Comparison of ENCODE assay signal across 15 cellular contexts in the genomic region with DNA sequence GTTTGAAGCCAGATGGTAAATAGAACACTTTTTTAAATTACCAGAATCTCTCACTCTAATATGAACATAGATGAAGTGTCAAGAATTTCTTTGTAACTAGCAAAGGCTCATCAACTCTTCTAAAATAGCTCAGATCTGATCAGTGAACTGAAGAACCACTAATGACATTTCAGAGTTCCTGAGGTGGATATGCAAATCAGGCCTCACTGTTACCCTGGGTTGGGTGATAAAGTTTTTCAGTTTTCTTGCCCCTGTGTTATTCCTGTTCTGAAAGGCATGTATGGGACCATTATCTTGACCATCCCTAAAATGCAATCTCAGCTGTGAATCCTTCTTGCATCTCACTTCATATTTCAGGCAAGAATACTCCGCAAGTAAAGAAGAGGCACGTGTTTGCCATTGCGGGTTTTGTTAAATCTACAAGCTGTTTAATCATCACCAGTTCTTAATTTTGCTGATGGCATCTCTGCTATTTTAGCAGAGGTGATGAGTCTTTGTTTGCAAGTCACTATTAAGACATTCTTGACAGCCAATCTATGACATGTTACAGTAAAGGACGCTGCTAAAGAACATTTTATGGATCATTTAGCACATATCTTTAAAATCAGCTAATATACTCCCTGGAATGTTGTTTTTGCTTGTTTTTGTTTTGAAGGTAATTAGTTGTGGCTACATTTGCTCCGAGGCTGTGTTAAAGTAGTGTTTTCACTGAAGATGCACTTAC. TPM values are rescaled to one million over a fixed set of nuclear protein-coding genes. Genes with fewer than 3 reads are reported as not detected.
A peak's percentile ranks its signal among the peaks of the same experiment; 100 is the strongest.
DNase-seq lines count a peak whose midpoint lies in the region; ATAC-seq and TF ChIP-seq lines count a peak whose summit lies in the region.
"Had no signal": no experiment of that assay in that cellular context is flagged by ENCODE, and none has a peak within 500 bp of the region (broad histone marks: within the 10 kb centered on the region; RNA-seq: fewer than 3 reads in every experiment).

No MANE protein-coding gene starts in this region.

- H4K20me1 ChIP-seq in OCI-LY7 (ENCODE audit: insufficient read depth, low read length), result no peaks in the 10 kb centered on the region

- peaks cover 57% of the 10 kb centered on the region for H3K4me1 ChIP-seq in OCI-LY7 (ENCODE audit: insufficient read depth, low read length, poor library complexity, severe bottlenecking)
- H3K4me1 ChIP-seq in esophagus squamous epithelium, result peaks cover 0 to 6% (median 0%) of the 10 kb centered on the region in 3 donors
- no peaks in the 10 kb centered on the region for H3K4me1 ChIP-seq in ovary (ENCODE audit: insufficient read depth)
- H3K4me1 ChIP-seq: ascending aorta, HAP-1 had no signal

- no TSS peak for BruUV-seq in OCI-LY7 (replicated peaks; lab: Mats Ljungman, UMichigan)

- intact Hi-C loops in OCI-LY7 (cut with micrococcal nuclease; ENCODE audit: unreplicated experiment) (loop anchor here (1.0 kb wide), 1 partner anchor 553 kb away; no protein-coding TSS in a partner anchor), esophagus squamous epithelium (cut with DNase I) (no loop called here), ovary (cut with DNase I) (no loop called here)

- H3K4me3 ChIP-seq in OCI-LY7 (ENCODE audit: low read depth, low read length, poor library complexity, severe bottlenecking) (peak overlapping the region; percentile 48), esophagus squamous epithelium (no peak overlapping the region), ovary (no peak overlapping the region)
- H3K4me3 ChIP-seq: ascending aorta, HAP-1, heart left ventricle, suprapubic skin had no signal

- H3K27ac ChIP-seq in OCI-LY7 (ENCODE audit: low read depth, low read length, poor library complexity, severe bottlenecking) (peak overlapping the region; percentile 58), esophagus squamous epithelium (no peak overlapping the region), ovary (no peak overlapping the region)
- H3K27ac ChIP-seq: ascending aorta, heart left ventricle, KMS-11, suprapubic skin had no signal

- no peak for TF ChIP-seq CTCF in OCI-LY7 (conservative IDR thresholded peaks at IDR 0.05; ENCODE audit: low read length)
- TF ChIP-seq CTCF in esophagus squamous epithelium (IDR thresholded peaks at IDR 0.05), result no peak
- TF ChIP-seq CTCF in ovary (IDR thresholded peaks at IDR 0.05), result no peak

- POLR2A ChIA-PET in OCI-LY7 (lab: Charles Lee), result interaction anchor here (0.6 to 1.4 kb wide), 8 partner anchors 8 to 561 kb away, joined by 3 to 6 read pairs (median 4); no protein-coding TSS in a partner anchor

- H3K36me3 ChIP-seq in OCI-LY7 (ENCODE audit: insufficient read depth, low read length) (peaks cover 12% of the 10 kb centered on the region), esophagus squamous epithelium (no peaks in the 10 kb centered on the region), ovary (no peaks in the 10 kb centered on the region)
- H3K36me3 ChIP-seq: ascending aorta, HAP-1, heart left ventricle, suprapubic skin had no signal

- peak; percentile 50 for DNase-seq in OCI-LY7 (ENCODE audit: low spot score)
- no peak for DNase-seq in SW480 (ENCODE audit: low spot score)
- DNase-seq in esophagus squamous epithelium (lab: John Stamatoyannopoulos, UW), result no peak
- DNase-seq in NK-92 (lab: John Stamatoyannopoulos, UW; ENCODE audit: unreplicated experiment), result no peak
- DNase-seq in ovary, result no peak
- DNase-seq: C1 segment of cervical spinal cord, heart left ventricle had no signal

- no peak for TF ChIP-seq POLR2A in esophagus squamous epithelium (IDR thresholded peaks at IDR 0.05)
- no peak for TF ChIP-seq POLR2A in ovary (IDR thresholded peaks at IDR 0.05)

- no peaks in the 10 kb centered on the region for H3K9me3 ChIP-seq in OCI-LY7 (ENCODE audit: low read length)
- H3K9me3 ChIP-seq in esophagus squamous epithelium, result no peaks in the 10 kb centered on the region
- no peaks in the 10 kb centered on the region for H3K9me3 ChIP-seq in ovary
- H3K9me3 ChIP-seq: ascending aorta, HAP-1, heart left ventricle, suprapubic skin had no signal

- H3K79me2 ChIP-seq in OCI-LY7 (ENCODE audit: insufficient read depth, low read depth, low read length), result no peaks in the 10 kb centered on the region

- ATAC-seq in GM18517 (IDR thresholded peaks at IDR 0.05; ENCODE audit: unreplicated experiment) (peak; percentile 38), GM21447 (IDR thresholded peaks at IDR 0.05; ENCODE audit: unreplicated experiment) (peak; percentile 49), HG03060 (IDR thresholded peaks at IDR 0.05; ENCODE audit: low read depth, unreplicated experiment) (peak; percentile 69)
- ATAC-seq: heart left ventricle had no signal

- no peaks in the 10 kb centered on the region for H3K9me2 ChIP-seq in OCI-LY7 (ENCODE audit: insufficient read depth, low read length)

- WGBS in esophagus squamous epithelium, 2 donors, result 77% methylated on average over 5 of the region's 5 CpGs
- WGBS in ovary, 3 donors, result 66 to 75% (median 69%) methylated on average over 5 of the region's 5 CpGs

- H2AFZ ChIP-seq in OCI-LY7 (ENCODE audit: low read length), result peak overlapping the region; percentile 12; the same call in 1 of the 2 replicates

- peak overlapping the region; percentile 74 for H3K4me2 ChIP-seq in OCI-LY7 (ENCODE audit: low read length)
- H3K4me2 ChIP-seq: KMS-11 had no signal

- no peak for TF ChIP-seq EP300 in ovary (IDR thresholded peaks at IDR 0.05)

- H3K27me3 ChIP-seq in esophagus squamous epithelium (peaks cover 0 to 28% (median 0%) of the 10 kb centered on the region in 4 donors), ovary (no peaks in the 10 kb centered on the region)
- H3K27me3 ChIP-seq: ascending aorta had no signal

- CTCF ChIA-PET in OCI-LY7 (lab: Charles Lee; ENCODE audit: unreplicated experiment), result interaction anchor here (0.6 to 1.3 kb wide), 2 partner anchors 558 to 767 kb away, joined by 4 read pairs; no protein-coding TSS in a partner anchor

RNA-seq across cellular contexts. Expression of a gene that starts 47.9 kb away (rescaled TPM):
- 1.1 TPM in 1 of 2 replicates, not detected in the other for total RNA-seq in OCI-LY7 (2014; rRNA removed; shearing (Covaris generic))
- total RNA-seq in OCI-LY7 (2022) (not detected in 2 replicates), esophagus squamous epithelium (not detected), ovary (under 1 TPM in 1 of 7 donors, not detected in 6; 0.40 TPM)
- polyA plus RNA-seq in ovary, result not detected
- total RNA-seq: ascending aorta, heart left ventricle, lung microvascular endothelial cell, suprapubic skin had no signal
- polyA plus RNA-seq: heart left ventricle had no signal
